Comparison of ENCODE assay signal across 26 cellular contexts in the genomic region with DNA sequence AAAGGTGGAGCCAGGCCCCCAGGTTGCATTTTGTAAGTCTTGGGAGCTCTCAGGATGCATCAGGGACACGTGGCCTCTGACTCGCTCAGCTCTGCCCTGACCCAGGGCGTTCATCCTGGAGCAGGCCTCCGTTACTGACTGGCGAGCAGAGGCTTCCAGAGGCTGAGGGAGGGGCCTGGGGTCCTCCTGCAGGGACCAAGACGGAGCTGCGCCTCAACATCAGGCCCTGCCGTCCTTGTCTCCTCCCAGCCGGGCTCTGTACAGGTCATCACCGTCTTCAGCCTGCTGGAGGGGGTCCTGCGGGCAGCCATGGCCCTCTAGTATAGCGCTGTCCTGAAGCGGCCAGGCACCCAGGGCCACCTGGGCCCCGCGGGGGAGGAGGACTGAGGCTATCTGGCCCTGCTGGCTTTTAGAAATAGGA. TPM values are rescaled to one million over a fixed set of nuclear protein-coding genes. Genes with fewer than 3 reads are reported as not detected.
DNase-seq lines count a peak whose midpoint lies in the region; ATAC-seq, FAIRE-seq and TF ChIP-seq lines count a peak whose summit lies in the region.
"Had no signal": no experiment of that assay in that cellular context is flagged by ENCODE, and none has a peak within 500 bp of the region (broad histone marks: within the 10 kb centered on the region; RNA-seq: fewer than 3 reads in every experiment).

No MANE protein-coding gene starts in this region.

- TF ChIP-seq RAD21 in A549 (conservative IDR thresholded peaks at IDR 0.05 in 1 of 2, IDR thresholded peaks at IDR 0.05 in 1 of 2) = no peak

- no peak for TF ChIP-seq POLR2A in A549 (IDR thresholded peaks at IDR 0.05; ENCODE audit: low read length)

- H3K36me3 Mint-ChIP-seq in WTC11 = no peaks in the 10 kb centered on the region

- ATAC-seq in A549 = peak in 1 of 2 experiments; percentile 32; a peak in 2 of 6 replicates
- peak; percentile 6; the same call in 1 of the 2 replicates for ATAC-seq in WTC11
- ATAC-seq in left colon = no peak
- no peak for ATAC-seq in GM21528 (IDR thresholded peaks at IDR 0.05; ENCODE audit: low FRiP score, unreplicated experiment)
- ATAC-seq: left cardiac atrium, right cardiac atrium had no signal

- no peaks in the 10 kb centered on the region for H3K9me3 ChIP-seq in A549
- H3K9me3 ChIP-seq: SJCRH30 had no signal

- POLR2A ChIA-PET in A549 (lab: Yijun Ruan, JAX) = no interaction called here
- POLR2A ChIA-PET in WTC11 (lab: Charles Lee) = interaction anchor here (1.8 kb wide), 1 partner anchor 68 kb away, joined by 6 read pairs; no protein-coding TSS in a partner anchor

- DNase-seq in A549 (ENCODE audit: low read depth in 1 of 2, low spot score in 1 of 2) = peak; percentile 21 to 29
- peak; percentile 76 for DNase-seq in H7
- DNase-seq in WTC11 (ENCODE audit: low spot score) = peak; percentile 19
- peak; percentile 22 for DNase-seq in kidney tubule cell (ENCODE audit: low spot score)
- no peak for DNase-seq in LoVo (ENCODE audit: low spot score)
- DNase-seq in left colon = no peak
- no peak for DNase-seq in iPS-NIHi7 (ENCODE audit: extremely low spot score)
- DNase-seq: activated CD4-positive, CD25-positive, alpha-beta regulatory T cell treated with anti-CD3 and anti-CD28 coated beads, Interleukin-2, amount 50 U/mL, for 72 hours; effector memory CD4-positive, alpha-beta T cell; GOT3; hypothalamus; left cardiac atrium; MV-4-11; NCI-H2029 treated with DMSO at 0.1 percent for 48 hours; NCI-H526; nucleus accumbens; right cardiac atrium; stimulated activated naive CD8-positive, alpha-beta T cell treated with anti-CD3 and anti-CD28 coated beads, Interleukin-15, amount 100 ng/mL, for 72 hours; T-helper 9 cell had no signal

- no peak overlapping the region for H3K27ac Mint-ChIP-seq in WTC11
- H3K27ac Mint-ChIP-seq: activated T-helper 2 cell treated with anti-CD3 and anti-CD28 coated beads, Interferon-gamma antibody, Interleukin-2, Interleukin-4, amounts not matched to agents 10 μg/mL and 5 μg/mL and 100 μg/mL, durations not matched to agents 14 hours and 24 hours and 36 hours had no signal

- H3K4me3 ChIP-seq in A549 = no peak overlapping the region
- no peak overlapping the region for H3K4me3 ChIP-seq in H7 (ENCODE audit: insufficient read depth, low read depth, low read length)
- H3K4me3 ChIP-seq: SJCRH30 had no signal

- CTCF ChIA-PET in A549 (lab: Yijun Ruan, JAX) (interaction anchor here (0.6 to 2.2 kb wide), 9 partner anchors 8 to 444 kb away, joined by 3 to 11 read pairs (median 4); no protein-coding TSS in a partner anchor), WTC11 (lab: Charles Lee) (interaction anchor here (0.6 to 6.4 kb wide), 20 partner anchors 8 to 440 kb away, joined by 3 to 78 read pairs (median 9); a partner anchor contains a TSS)

- no peak overlapping the region for H3K4me3 Mint-ChIP-seq in WTC11
- H3K4me3 Mint-ChIP-seq: stimulated activated naive CD8-positive, alpha-beta T cell treated with anti-CD3 and anti-CD28 coated beads, Interleukin-15, amount 100 ng/mL, for 72 hours had no signal

- TF ChIP-seq CTCF in A549 (IDR thresholded peaks at IDR 0.05) (no peak), WTC11 (IDR thresholded peaks at IDR 0.05) (no peak)

- intact Hi-C loops in left colon (cut with DNase I, micrococcal nuclease) = no loop called here

- no peaks in the 10 kb centered on the region for H3K27me3 ChIP-seq in H7 (ENCODE audit: control insufficient read depth, insufficient read depth, low read length)
- H3K27me3 ChIP-seq: SJCRH30 had no signal

- H3K4me1 Mint-ChIP-seq in WTC11 = peaks cover 9% of the 10 kb centered on the region

- H3K4me2 ChIP-seq in A549 = no peak overlapping the region

- H3K27ac ChIP-seq in A549 = peak overlapping the region; percentile 37 to 54; a peak in 3 of 6 replicates
- H3K27ac ChIP-seq: SJCRH30 had no signal

- WGBS in A549 (ENCODE audit: missing lambda C conversion rate) = 95% methylated on average over 5 of the region's 15 CpGs

- H3K27me3 Mint-ChIP-seq in WTC11 (ENCODE audit: low read depth) = no peaks in the 10 kb centered on the region; the same call in 1 of the 2 replicates
- H3K27me3 Mint-ChIP-seq: stimulated activated naive CD8-positive, alpha-beta T cell treated with anti-CD3 and anti-CD28 coated beads, Interleukin-15, amount 100 ng/mL, for 72 hours had no signal

- H3K36me3 ChIP-seq in H7 (replicated peaks; ENCODE audit: control insufficient read depth, insufficient read depth, low read length) = no peaks in the 10 kb centered on the region
- H3K36me3 ChIP-seq: SJCRH30 had no signal

- no peaks in the 10 kb centered on the region for H3K9me3 Mint-ChIP-seq in WTC11
- H3K9me3 Mint-ChIP-seq: activated T-helper 2 cell treated with anti-CD3 and anti-CD28 coated beads, Interferon-gamma antibody, Interleukin-2, Interleukin-4, amounts not matched to agents 10 μg/mL and 5 μg/mL and 100 μg/mL, durations not matched to agents 14 hours and 24 hours and 36 hours; stimulated activated naive CD8-positive, alpha-beta T cell treated with anti-CD3 and anti-CD28 coated beads, Interleukin-15, amount 100 ng/mL, for 72 hours had no signal

- TF ChIP-seq EP300 in A549 (IDR thresholded peaks at IDR 0.05) = no peak

- no peak for FAIRE-seq in A549 (lab: Jason Lieb, UNC)

- peaks cover 16% of the 10 kb centered on the region; the same call in 2 of the 3 replicates for H3K4me1 ChIP-seq in A549
- H3K4me1 ChIP-seq: SJCRH30 had no signal

TF ChIP-seq in A549, 52 proteins besides CTCF, POLR2A, EP300 and RAD21:
- no peak for TF ChIP-seq MYC (IDR thresholded peaks at IDR 0.05; ENCODE audit: borderline replicate concordance, low read length)
- TF ChIP-seq, protein P1, sequence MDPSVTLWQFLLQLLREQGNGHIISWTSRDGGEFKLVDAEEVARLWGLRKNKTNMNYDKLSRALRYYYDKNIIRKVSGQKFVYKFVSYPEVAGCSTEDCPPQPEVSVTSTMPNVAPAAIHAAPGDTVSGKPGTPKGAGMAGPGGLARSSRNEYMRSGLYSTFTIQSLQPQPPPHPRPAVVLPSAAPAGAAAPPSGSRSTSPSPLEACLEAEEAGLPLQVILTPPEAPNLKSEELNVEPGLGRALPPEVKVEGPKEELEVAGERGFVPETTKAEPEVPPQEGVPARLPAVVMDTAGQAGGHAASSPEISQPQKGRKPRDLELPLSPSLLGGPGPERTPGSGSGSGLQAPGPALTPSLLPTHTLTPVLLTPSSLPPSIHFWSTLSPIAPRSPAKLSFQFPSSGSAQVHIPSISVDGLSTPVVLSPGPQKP (IDR thresholded peaks at IDR 0.05; ENCODE audit: low read depth, low read length) = no peak
- TF ChIP-seq HOXB5 (CRISPR knock-in tag; IDR thresholded peaks at IDR 0.05) = no peak
- TF ChIP-seq RFX5 (IDR thresholded peaks at IDR 0.05) = no peak
- TF ChIP-seq, protein P2, sequence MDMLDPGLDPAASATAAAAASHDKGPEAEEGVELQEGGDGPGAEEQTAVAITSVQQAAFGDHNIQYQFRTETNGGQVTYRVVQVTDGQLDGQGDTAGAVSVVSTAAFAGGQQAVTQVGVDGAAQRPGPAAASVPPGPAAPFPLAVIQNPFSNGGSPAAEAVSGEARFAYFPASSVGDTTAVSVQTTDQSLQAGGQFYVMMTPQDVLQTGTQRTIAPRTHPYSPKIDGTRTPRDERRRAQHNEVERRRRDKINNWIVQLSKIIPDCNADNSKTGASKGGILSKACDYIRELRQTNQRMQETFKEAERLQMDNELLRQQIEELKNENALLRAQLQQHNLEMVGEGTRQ (IDR thresholded peaks at IDR 0.05) = peak; percentile 19; the same call in 1 of the 2 replicates
TF ChIP-seq in A549: peak in this region for 1.

TF ChIP-seq in WTC11, 78 proteins besides CTCF, POLR2A, EP300 and RAD21 (continues in another document):
- no peak for TF ChIP-seq NFE2L1 (CRISPR knock-in tag; IDR thresholded peaks at IDR 0.05)
- TF ChIP-seq ELF4 (CRISPR knock-in tag; IDR thresholded peaks at IDR 0.05; ENCODE audit: low read depth) = no peak
- TF ChIP-seq, protein P3, sequence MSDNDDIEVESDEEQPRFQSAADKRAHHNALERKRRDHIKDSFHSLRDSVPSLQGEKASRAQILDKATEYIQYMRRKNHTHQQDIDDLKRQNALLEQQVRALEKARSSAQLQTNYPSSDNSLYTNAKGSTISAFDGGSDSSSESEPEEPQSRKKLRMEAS (CRISPR knock-in tag; IDR thresholded peaks at IDR 0.05) = no peak
- TF ChIP-seq, protein P4, sequence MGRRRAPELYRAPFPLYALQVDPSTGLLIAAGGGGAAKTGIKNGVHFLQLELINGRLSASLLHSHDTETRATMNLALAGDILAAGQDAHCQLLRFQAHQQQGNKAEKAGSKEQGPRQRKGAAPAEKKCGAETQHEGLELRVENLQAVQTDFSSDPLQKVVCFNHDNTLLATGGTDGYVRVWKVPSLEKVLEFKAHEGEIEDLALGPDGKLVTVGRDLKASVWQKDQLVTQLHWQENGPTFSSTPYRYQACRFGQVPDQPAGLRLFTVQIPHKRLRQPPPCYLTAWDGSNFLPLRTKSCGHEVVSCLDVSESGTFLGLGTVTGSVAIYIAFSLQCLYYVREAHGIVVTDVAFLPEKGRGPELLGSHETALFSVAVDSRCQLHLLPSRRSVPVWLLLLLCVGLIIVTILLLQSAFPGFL (CRISPR knock-in tag; IDR thresholded peaks at IDR 0.05; ENCODE audit: borderline replicate concordance) = no peak

RNA-seq across cellular contexts. Expression of a gene that starts 10.2 kb away (rescaled TPM):
- polyA plus RNA-seq in A549 (2011; rRNA removed) (0.05 and 0.10 TPM in 2 replicates), A549 (2017; fragmentation: RNase III; extraction: RNeasy Plus Mini Kit Qiagen cat#74134 plus additional on column Dnase treatment) (0.18 to 0.31 TPM (median 0.18 TPM) in 3 replicates)
- 0.05 and 0.11 TPM in 2 replicates for polyA plus RNA-seq in A549 (2012; cell fraction: cytosol; rRNA removed)
- polyA plus RNA-seq in A549 (2012; cell fraction: nucleus; rRNA removed) = 0.20 and 0.22 TPM in 2 replicates
- 0.17 TPM in 1 of 2 replicates, not detected in the other for polyA minus RNA-seq in A549 (2011; rRNA and poly(A)+ RNA removed)
- 0.15 and 0.69 TPM in 2 replicates for total RNA-seq in H7 (2014; rRNA removed; shearing (Covaris generic))
- total RNA-seq in WTC11 (2021) (0.14 to 0.20 TPM (median 0.14 TPM) in 3 replicates), left colon (under 1 TPM in 1 of 2 donors, not detected in 1; 0.15 TPM)
- total RNA-seq: activated T-helper 2 cell treated with anti-CD3 and anti-CD28 coated beads, Interferon-gamma antibody, Interleukin-2, Interleukin-4, amounts not matched to agents 10 μg/mL and 5 μg/mL and 100 μg/mL, durations not matched to agents 14 hours and 24 hours and 36 hours; cardiac septum; left cardiac atrium; right cardiac atrium; SJCRH30; ureter had no signal
- polyA plus RNA-seq: adipose tissue, AG04450, right cardiac atrium had no signal

RNA-seq across cellular contexts. Expression of a gene that starts 38.3 kb away (rescaled TPM):
- polyA plus RNA-seq in A549 (2011; rRNA removed) (0.17 and 0.18 TPM in 2 replicates), A549 (2017; fragmentation: RNase III; extraction: RNeasy Plus Mini Kit Qiagen cat#74134 plus additional on column Dnase treatment) (0.04 to 0.07 TPM in 2 of 3 replicates, not detected in the other)
- polyA plus RNA-seq in A549 (2012; cell fraction: cytosol; rRNA removed) = 0.08 and 0.12 TPM in 2 replicates
- 0.24 and 0.30 TPM in 2 replicates for polyA plus RNA-seq in A549 (2012; cell fraction: nucleus; rRNA removed)
- polyA minus RNA-seq in A549 (2011; rRNA and poly(A)+ RNA removed) = 0.08 and 0.15 TPM in 2 replicates
- 0.21 and 0.89 TPM in 2 replicates for total RNA-seq in H7 (2014; rRNA removed; shearing (Covaris generic))
- total RNA-seq in WTC11 (2021) (0.94 to 1.3 TPM (median 1.2 TPM) in 3 replicates), left colon (1 to 10 TPM in 1 of 2 donors, under 1 TPM in 1; 0.56 to 1.8 TPM)
- total RNA-seq: activated T-helper 2 cell treated with anti-CD3 and anti-CD28 coated beads, Interferon-gamma antibody, Interleukin-2, Interleukin-4, amounts not matched to agents 10 μg/mL and 5 μg/mL and 100 μg/mL, durations not matched to agents 14 hours and 24 hours and 36 hours; cardiac septum; left cardiac atrium; right cardiac atrium; SJCRH30; ureter had no signal
- polyA plus RNA-seq: adipose tissue, AG04450, right cardiac atrium had no signal

Comparison
In these comparisons a context has a peak if more than half of its experiments do, and no peak if none do; other contexts are left out.
1. DNase-seq: peak in A549 (2 of 2), H7 (single experiment), WTC11 (single experiment) and kidney tubule cell (single experiment); none in LoVo (single experiment), left colon (0 of 2) and iPS-NIHi7 (single experiment).